ENCODE assay signal across 8 cellular contexts in genomic region chr7:113421696-113422330, GRCh38.
DNase-seq lines count a peak whose midpoint lies in the region; ATAC-seq and TF ChIP-seq lines count a peak whose summit lies in the region.

No MANE protein-coding gene starts in this region.

- peak; percentile 94 for TF ChIP-seq CTCF in BE2C (IDR thresholded peaks at IDR 0.05; ENCODE audit: low read depth, low read length)

- H3K4me3 ChIP-seq in BE2C (ENCODE audit: low read depth, low read length): no peak overlapping the region

- H3K27ac ChIP-seq in caudate nucleus (ENCODE audit: low read depth, low read length): no peak overlapping the region

- peak; percentile 88 for DNase-seq in BE2C
- peak; percentile 23 for DNase-seq in GM19240 (ENCODE audit: insufficient read length, low spot score)
- DNase-seq in NCI-H345 treated with DMSO at 0.1 percent for 48 hours (lab: John Stamatoyannopoulos, UW; ENCODE audit: unreplicated experiment): peak; percentile 68
- peak; percentile 56 for DNase-seq in activated CD4-positive, CD25-positive, alpha-beta regulatory T cell treated with anti-CD3 and anti-CD28 coated beads, Interleukin-2, amount 50 U/mL, for 16 hours (ENCODE audit: low read depth, low spot score)
- DNase-seq in caudate nucleus (lab: John Stamatoyannopoulos, UW): peak in 57 of 61 donors; percentile 3 to 93 (median 47)
- DNase-seq in kidney glomerular epithelial cell (lab: John Stamatoyannopoulos, UW): peak; percentile 75
- DNase-seq in stimulated activated CD4-positive, alpha-beta T cell treated with anti-CD3 and anti-CD28 coated beads, Interleukin-2, amount 100 ng/mL, for 4 hours (ENCODE audit: low read depth): peak; percentile 56

- H3K4me1 ChIP-seq in BE2C: peaks cover 2% of the 10 kb centered on the region; the same call in 1 of the 2 replicates

- no peaks in the 10 kb centered on the region for H3K36me3 ChIP-seq in BE2C

- H3K27me3 ChIP-seq in BE2C: no peaks in the 10 kb centered on the region

- ATAC-seq in HG03342 (IDR thresholded peaks at IDR 0.05; ENCODE audit: unreplicated experiment): peak; percentile 100

- H3K9me3 ChIP-seq in BE2C: no peaks in the 10 kb centered on the region

Comparison
In these comparisons a context has a peak if more than half of its experiments do, and no peak if none do; other contexts are left out.
1. DNase-seq: peak in every context shown above with its lines; median percentile 88 in BE2C; 75 in kidney glomerular epithelial cell; 68 in NCI-H345 treated with DMSO at 0.1 percent for 48 hours; 56 in activated CD4-positive, CD25-positive, alpha-beta regulatory T cell treated with anti-CD3 and anti-CD28 coated beads, Interleukin-2, amount 50 U/mL, for 16 hours; 56 in stimulated activated CD4-positive, alpha-beta T cell treated with anti-CD3 and anti-CD28 coated beads, Interleukin-2, amount 100 ng/mL, for 4 hours; 47 in caudate nucleus; 23 in GM19240.